In genomic region chr2:175684466-175684865, GRCh38 we compare ENCODE assay signal across 21 cellular contexts.
DNase-seq lines count a peak whose midpoint lies in the region; ATAC-seq, FAIRE-seq and TF ChIP-seq lines count a peak whose summit lies in the region.
"Had no signal": no experiment of that assay in that cellular context is flagged by ENCODE, and none has a peak within 500 bp of the region (broad histone marks: within the 10 kb centered on the region; RNA-seq: fewer than 3 reads in every experiment).

No MANE protein-coding gene starts in this region.

- H3F3A ChIP-seq in GM23338 (replicated peaks; ENCODE audit: low read depth): no peaks in the 10 kb centered on the region

- no peaks in the 10 kb centered on the region for H3K9me3 Mint-ChIP-seq in GM23338
- H3K9me3 Mint-ChIP-seq: CD4-positive, CD25-positive, alpha-beta regulatory T cell had no signal

- no peaks in the 10 kb centered on the region for H3K36me3 Mint-ChIP-seq in GM23338 (ENCODE audit: low read depth)
- H3K36me3 Mint-ChIP-seq: CD4-positive, CD25-positive, alpha-beta regulatory T cell had no signal

- H3K4me2 ChIP-seq in GM23338: no peak overlapping the region
- H3K4me2 ChIP-seq: KMS-11 had no signal

- peak; percentile 8 for DNase-seq in Caki2 (ENCODE audit: low read depth)
- peak; percentile 49 for DNase-seq in GM23338 (ENCODE audit: low spot score)
- no peak for DNase-seq in RWPE2 (ENCODE audit: low spot score)
- DNase-seq in iPS DF 19.7 (ENCODE audit: low read depth, low spot score): peak; percentile 7
- no peak for DNase-seq in RCC 7860 (ENCODE audit: low spot score)
- DNase-seq in esophagus muscularis mucosa (ENCODE audit: extremely low spot score): no peak
- DNase-seq in heart right ventricle: no peak
- DNase-seq: ACHN; Calu3; CD4-positive, CD25-positive, alpha-beta regulatory T cell; DMS79; NCI-H1048; NCI-H1694; NCI-H345; NCI-H526 treated with DMSO at 0.1 percent for 48 hours had no signal

- no peak for FAIRE-seq in RCC 7860 (lab: Jason Lieb, UNC)

- H3K27me3 ChIP-seq in GM23338 (ENCODE audit: insufficient read depth) (no peaks in the 10 kb centered on the region), RWPE2 (ENCODE audit: insufficient read depth, poor library complexity, severe bottlenecking) (peaks cover 14% of the 10 kb centered on the region), esophagus muscularis mucosa (peaks cover 0 to 63% (median 0%) of the 10 kb centered on the region in 4 donors), heart right ventricle (peaks cover 0 to 76% (median 52%) of the 10 kb centered on the region in 7 donors)

- ATAC-seq in GM23338 (peak; percentile 70), RWPE2 (ENCODE audit: low read depth) (0 out of 3 replicates have a peak, but pooled peaks have one; percentile 35), GM21786 (IDR thresholded peaks at IDR 0.05; ENCODE audit: unreplicated experiment) (no peak), heart right ventricle (no peak)
- ATAC-seq: PC-3, Right ventricle myocardium inferior had no signal

- H3K27ac Mint-ChIP-seq in GM23338: no peak overlapping the region
- H3K27ac Mint-ChIP-seq: B cell; CD4-positive, CD25-positive, alpha-beta regulatory T cell had no signal

- intact Hi-C loops in esophagus muscularis mucosa (cut with DNase I): no loop called here
- intact Hi-C loops in heart right ventricle (cut with DNase I): loop anchor here in 3 of 10 donors (5.0 to 10.0 kb wide), 2 partner anchors 320 to 398 kb away; partner anchors contain the start of gene EVX2 (in 1 of the 3)

- H3K9me3 ChIP-seq in RWPE2 (ENCODE audit: severe bottlenecking): no peaks in the 10 kb centered on the region
- no peaks in the 10 kb centered on the region for H3K9me3 ChIP-seq in esophagus muscularis mucosa
- no peaks in the 10 kb centered on the region for H3K9me3 ChIP-seq in heart right ventricle

- no peaks in the 10 kb centered on the region for H3K36me3 ChIP-seq in GM23338 (ENCODE audit: insufficient read depth)
- no peaks in the 10 kb centered on the region for H3K36me3 ChIP-seq in RWPE2 (ENCODE audit: low read depth)
- H3K36me3 ChIP-seq in esophagus muscularis mucosa: no peaks in the 10 kb centered on the region
- H3K36me3 ChIP-seq in heart right ventricle: no peaks in the 10 kb centered on the region

- H3K9me2 ChIP-seq in GM23338 (ENCODE audit: insufficient read depth): no peaks in the 10 kb centered on the region

- no peaks in the 10 kb centered on the region for H3K4me1 ChIP-seq in GM23338 (ENCODE audit: insufficient read depth)
- H3K4me1 ChIP-seq in RWPE2 (ENCODE audit: insufficient read depth, poor library complexity, severe bottlenecking): no peaks in the 10 kb centered on the region
- no peaks in the 10 kb centered on the region for H3K4me1 ChIP-seq in esophagus muscularis mucosa
- no peaks in the 10 kb centered on the region for H3K4me1 ChIP-seq in heart right ventricle

- no peaks in the 10 kb centered on the region for H3K27me3 Mint-ChIP-seq in GM23338 (ENCODE audit: insufficient read depth, low read depth, poor library complexity)

- H3K27ac ChIP-seq in GM23338 (ENCODE audit: low read depth) (no peak overlapping the region), RWPE2 (ENCODE audit: poor library complexity, severe bottlenecking) (no peak overlapping the region), esophagus muscularis mucosa (replicated peaks in 1 of 4) (no peak overlapping the region), heart right ventricle (no peak overlapping the region)
- H3K27ac ChIP-seq: KMS-11, SK-N-MC had no signal

- H3K4me3 Mint-ChIP-seq in GM23338: no peak overlapping the region
- H3K4me3 Mint-ChIP-seq: B cell; CD4-positive, CD25-positive, alpha-beta regulatory T cell had no signal

- TF ChIP-seq EP300 in esophagus muscularis mucosa (IDR thresholded peaks at IDR 0.05): no peak

- H3K79me2 ChIP-seq in GM23338 (replicated peaks; ENCODE audit: insufficient read depth): no peaks in the 10 kb centered on the region

- WGBS in esophagus muscularis mucosa: 57% methylated on average over 4 of the region's 4 CpGs
- 48 to 58% methylated on average over 4 of the region's 4 CpGs for WGBS in heart right ventricle, 2 donors

- peak in 1 of 2 experiments; percentile 29; a peak in 2 of 4 replicates for TF ChIP-seq CTCF in GM23338 (conservative IDR thresholded peaks at IDR 0.05; ENCODE audit: low read depth in 2 of 2)
- no peak for TF ChIP-seq CTCF in RWPE2 (IDR thresholded peaks at IDR 0.05; ENCODE audit: poor library complexity, severe bottlenecking)
- no peak for TF ChIP-seq CTCF in esophagus muscularis mucosa (IDR thresholded peaks at IDR 0.05)
- TF ChIP-seq CTCF in heart right ventricle (IDR thresholded peaks at IDR 0.05): no peak

- H4K20me1 ChIP-seq in GM23338 (replicated peaks; ENCODE audit: insufficient read depth): no peaks in the 10 kb centered on the region; the same call in 1 of the 2 replicates

- in situ Hi-C loops in Caki2 (cut with HindIII; ENCODE audit: low pct_unique_long_range_greater_than_20kb, low sequenced_read_pairs): no loop called here

- no peak for TF ChIP-seq POLR2A in esophagus muscularis mucosa (IDR thresholded peaks at IDR 0.05; ENCODE audit: low read depth)

- H2AFZ ChIP-seq in GM23338: no peak overlapping the region

- no peaks in the 10 kb centered on the region for H3K4me1 Mint-ChIP-seq in GM23338
- H3K4me1 Mint-ChIP-seq: B cell; CD4-positive, CD25-positive, alpha-beta regulatory T cell had no signal

- H3K4me3 ChIP-seq in GM23338 (no peak overlapping the region), RWPE2 (ENCODE audit: severe bottlenecking) (no peak overlapping the region), esophagus muscularis mucosa (no peak overlapping the region), heart right ventricle (no peak overlapping the region)
- H3K4me3 ChIP-seq: SK-N-MC had no signal

TF ChIP-seq in GM23338, 12 proteins besides CTCF, POLR2A, EP300 and RAD21:
- TF ChIP-seq ZNF462 (CRISPR knock-in tag; IDR thresholded peaks at IDR 0.05) (0 out of 2 replicates have a peak, but pooled peaks have one; percentile 55), ETS1 (IDR thresholded peaks at IDR 0.05) (no peak)

Comparison
In these comparisons a context has a peak if more than half of its experiments do, and no peak if none do; other contexts are left out.
1. DNase-seq: peak in Caki2 (single experiment), GM23338 (single experiment) and iPS DF 19.7 (single experiment); none in RWPE2 (single experiment), RCC 7860 (single experiment), esophagus muscularis mucosa (single experiment) and heart right ventricle (0 of 2).
2. ATAC-seq: peak in GM23338 (single experiment) and RWPE2 (single experiment); none in GM21786 (single experiment) and heart right ventricle (0 of 8).